ENCODE assay signal across 18 cellular contexts in the genomic region with DNA sequence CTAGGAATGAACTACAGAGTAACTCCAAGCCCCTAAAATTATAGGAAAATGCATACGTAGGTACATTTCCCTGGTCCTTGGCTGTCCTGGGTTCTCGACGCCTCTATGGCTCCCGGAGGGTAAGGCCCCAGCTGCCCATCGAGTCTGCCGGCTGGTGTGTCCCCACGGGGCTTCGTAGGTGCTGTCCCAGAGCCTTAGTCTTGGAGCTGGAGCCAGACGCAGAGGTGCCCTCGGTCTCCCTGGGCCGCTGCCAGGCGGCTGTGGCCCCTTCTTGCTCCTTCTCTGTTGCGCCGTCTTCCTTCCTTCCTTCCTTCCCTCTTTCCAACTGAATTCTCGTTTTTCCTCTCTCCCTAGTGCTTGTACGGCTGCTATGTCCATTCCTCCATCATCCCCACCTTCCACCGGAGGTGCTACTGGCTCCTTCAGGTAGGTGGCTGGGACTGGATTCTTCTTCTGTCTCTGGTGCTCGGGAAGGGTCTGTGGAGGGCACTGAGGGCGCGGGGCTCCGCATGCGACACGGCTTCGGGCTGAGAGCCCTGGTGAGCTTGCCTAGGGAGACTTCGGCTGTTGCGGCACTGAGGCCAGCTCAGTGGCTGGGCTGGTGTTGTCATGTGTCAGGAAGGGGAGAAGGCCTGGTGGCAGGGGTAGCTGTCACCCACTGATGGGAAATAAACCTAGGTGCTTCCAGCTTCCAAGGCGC.
DNase-seq lines count a peak whose midpoint lies in the region; ATAC-seq and TF ChIP-seq lines count a peak whose summit lies in the region.
"Had no signal": no experiment of that assay in that cellular context is flagged by ENCODE, and none has a peak within 500 bp of the region (broad histone marks: within the 10 kb centered on the region; RNA-seq: fewer than 3 reads in every experiment).

No MANE protein-coding gene starts in this region.

- CTCF ChIA-PET in RWPE1 (lab: Yijun Ruan, JAX), result interaction anchor here (0.7 kb wide), 1 partner anchor 105 kb away, joined by 3 read pairs; no protein-coding TSS in a partner anchor
- CTCF ChIA-PET in T-cell (lab: Charles Lee), result no interaction called here

- ATAC-seq in Right ventricle myocardium inferior, result no peak
- ATAC-seq in heart right ventricle, result no peak
- ATAC-seq in T-cell (replicated peaks in 1 of 4), result no peak
- ATAC-seq in activated T-cell treated with anti-CD3 and anti-CD28 coated beads, Interleukin-2, amount 50 U/mL, for 72 hours (replicated peaks in 1 of 2), result no peak
- ATAC-seq: A549; CD8-positive, alpha-beta T cell had no signal

- WGBS in heart right ventricle, 2 donors, result 91 to 94% methylated on average over 27 of the region's 27 CpGs
- WGBS in mesenchymal stem cell, result 96% methylated on average over 27 of the region's 27 CpGs

- H3K27me3 ChIP-seq in heart right ventricle (no peaks in the 10 kb centered on the region), mesenchymal stem cell (ENCODE audit: control insufficient read depth in 1 of 2, insufficient read depth in 1 of 2, low read length in 2 of 2) (peaks cover 0 to 4% of the 10 kb centered on the region in 2 experiments)
- H3K27me3 ChIP-seq: BLaER1 treated with 17β-estradiol and CSF1 and Interleukin-3, amounts not matched to agents 10 nM and 100 nM had no signal

- H2BK15ac ChIP-seq in mesenchymal stem cell (ENCODE audit: low read depth, poor library complexity, severe bottlenecking), result no peak overlapping the region

- H3K4me1 Mint-ChIP-seq in T-cell, result no peaks in the 10 kb centered on the region
- no peaks in the 10 kb centered on the region for H3K4me1 Mint-ChIP-seq in activated T-cell treated with anti-CD3 and anti-CD28 coated beads, Interleukin-2, amount 50 U/mL, for 72 hours (ENCODE audit: low read depth)
- H3K4me1 Mint-ChIP-seq: B cell had no signal

- no peak overlapping the region for H2BK120ac ChIP-seq in mesenchymal stem cell (ENCODE audit: low read depth, low read length)

- H3K4me3 Mint-ChIP-seq in T-cell, result no peak overlapping the region
- H3K4me3 Mint-ChIP-seq in activated T-cell treated with anti-CD3 and anti-CD28 coated beads, Interleukin-2, amount 50 U/mL, for 72 hours, result no peak overlapping the region
- H3K4me3 Mint-ChIP-seq: B cell; CD4-positive, alpha-beta T cell; CD8-positive, alpha-beta T cell had no signal

- no peak overlapping the region for H3K14ac ChIP-seq in mesenchymal stem cell (ENCODE audit: low read length in 2 of 2)

- no peak overlapping the region for H3K4me3 ChIP-seq in heart right ventricle
- H3K4me3 ChIP-seq in mesenchymal stem cell (ENCODE audit: insufficient read depth in 1 of 2, low read depth in 1 of 2, low read length in 2 of 2), result no peak overlapping the region
- H3K4me3 ChIP-seq: A549; BLaER1 treated with 17β-estradiol and CSF1 and Interleukin-3, amounts not matched to agents 10 nM and 100 nM had no signal

- no peak overlapping the region for H3K9ac ChIP-seq in mesenchymal stem cell (ENCODE audit: low read length)
- H3K9ac ChIP-seq: BLaER1 treated with 17β-estradiol and CSF1 and Interleukin-3, amounts not matched to agents 10 nM and 100 nM had no signal

- H3K36me3 Mint-ChIP-seq in T-cell, result no peaks in the 10 kb centered on the region
- no peaks in the 10 kb centered on the region for H3K36me3 Mint-ChIP-seq in activated T-cell treated with anti-CD3 and anti-CD28 coated beads, Interleukin-2, amount 50 U/mL, for 72 hours (ENCODE audit: insufficient read depth in 2 of 2)
- H3K36me3 Mint-ChIP-seq: CD8-positive, alpha-beta T cell had no signal

- H3K18ac ChIP-seq in mesenchymal stem cell (ENCODE audit: low read depth in 1 of 2, low read length in 2 of 2), result no peak overlapping the region

- no peak overlapping the region for H3K23ac ChIP-seq in mesenchymal stem cell (ENCODE audit: low read length in 2 of 2)

- H3K27ac Mint-ChIP-seq in T-cell, result no peak overlapping the region
- no peak overlapping the region for H3K27ac Mint-ChIP-seq in activated T-cell treated with anti-CD3 and anti-CD28 coated beads, Interleukin-2, amount 50 U/mL, for 72 hours
- H3K27ac Mint-ChIP-seq: B cell; CD4-positive, alpha-beta T cell; CD8-positive, alpha-beta T cell had no signal

- H3K9me3 Mint-ChIP-seq in T-cell, result no peaks in the 10 kb centered on the region
- H3K9me3 Mint-ChIP-seq in activated T-cell treated with anti-CD3 and anti-CD28 coated beads, Interleukin-2, amount 50 U/mL, for 72 hours, result no peaks in the 10 kb centered on the region
- H3K9me3 Mint-ChIP-seq: CD4-positive, alpha-beta T cell; CD8-positive, alpha-beta T cell had no signal

- H3K27ac ChIP-seq in heart right ventricle (no peak overlapping the region), RWPE1 (peak overlapping the region; percentile 89; the same call in 1 of the 2 replicates), mesenchymal stem cell (ENCODE audit: low read length, poor library complexity, severe bottlenecking) (no peak overlapping the region)
- H3K27ac ChIP-seq: 22Rv1; BLaER1 treated with 17β-estradiol and CSF1 and Interleukin-3, amounts not matched to agents 10 nM and 100 nM; C4-2B had no signal

- TF ChIP-seq CTCF in heart right ventricle (IDR thresholded peaks at IDR 0.05), result no peak
- no peak for TF ChIP-seq CTCF in RWPE1 (conservative IDR thresholded peaks at IDR 0.05; ENCODE audit: low read depth)

- H2BK12ac ChIP-seq in mesenchymal stem cell (ENCODE audit: low read length in 2 of 2), result no peak overlapping the region

- no peak overlapping the region for H4K8ac ChIP-seq in mesenchymal stem cell (ENCODE audit: low read length)

- no peaks in the 10 kb centered on the region for H3K9me3 ChIP-seq in heart right ventricle
- no peaks in the 10 kb centered on the region for H3K9me3 ChIP-seq in mesenchymal stem cell (ENCODE audit: control insufficient read depth, low read length)
- H3K9me3 ChIP-seq: A549; BLaER1 treated with 17β-estradiol and CSF1 and Interleukin-3, amounts not matched to agents 10 nM and 100 nM; Caco-2 had no signal

- no peak overlapping the region for H3K4me2 ChIP-seq in mesenchymal stem cell (ENCODE audit: low read length, poor library complexity, severe bottlenecking)
- H3K4me2 ChIP-seq: A549; BLaER1 treated with 17β-estradiol and CSF1 and Interleukin-3, amounts not matched to agents 10 nM and 100 nM had no signal

- no peak overlapping the region for H2AK5ac ChIP-seq in mesenchymal stem cell (ENCODE audit: low read length, severe bottlenecking)

- no peak overlapping the region for H2BK5ac ChIP-seq in mesenchymal stem cell (ENCODE audit: low read depth, low read length, poor library complexity, severe bottlenecking)

- POLR2A ChIA-PET in RWPE1 (lab: Yijun Ruan, JAX; ENCODE audit: low non-redundant PET), result no interaction called here
- POLR2A ChIA-PET in T-cell (lab: Charles Lee), result no interaction called here

- H3K36me3 ChIP-seq in heart right ventricle (no peaks in the 10 kb centered on the region), mesenchymal stem cell (ENCODE audit: control insufficient read depth in 1 of 2, insufficient read depth in 2 of 2, low read depth in 1 of 2, low read length in 2 of 2) (peaks cover 0 to 4% of the 10 kb centered on the region in 2 experiments)
- H3K36me3 ChIP-seq: BLaER1 treated with 17β-estradiol and CSF1 and Interleukin-3, amounts not matched to agents 10 nM and 100 nM had no signal

- peaks cover 11 to 12% of the 10 kb centered on the region in 2 donors for H3K27me3 Mint-ChIP-seq in T-cell
- H3K27me3 Mint-ChIP-seq in activated T-cell treated with anti-CD3 and anti-CD28 coated beads, Interleukin-2, amount 50 U/mL, for 72 hours (ENCODE audit: low read depth), result no peaks in the 10 kb centered on the region
- H3K27me3 Mint-ChIP-seq: CD4-positive, alpha-beta T cell had no signal

- H4K91ac ChIP-seq in mesenchymal stem cell (ENCODE audit: low read length), result peak overlapping the region; percentile 18

- H3K4me1 ChIP-seq in heart right ventricle (peaks cover 0 to 23% (median 6%) of the 10 kb centered on the region in 9 donors), mesenchymal stem cell (ENCODE audit: control insufficient read depth, insufficient read depth, low read depth, low read length) (peaks cover 44% of the 10 kb centered on the region)
- H3K4me1 ChIP-seq: Caco-2 had no signal

- no peak overlapping the region for H3K4ac ChIP-seq in mesenchymal stem cell (ENCODE audit: low read depth in 1 of 2, low read length in 2 of 2)

- no peaks in the 10 kb centered on the region for H3K79me1 ChIP-seq in mesenchymal stem cell (replicated peaks; ENCODE audit: low read length, poor library complexity, severe bottlenecking)

- intact Hi-C loops in Right ventricle myocardium inferior (cut with DNase I), result no loop called here
- intact Hi-C loops in heart right ventricle (cut with DNase I), result no loop called here

- peak; percentile 66 for DNase-seq in Right ventricle myocardium inferior (ENCODE audit: missing footprints)
- no peak for DNase-seq in heart right ventricle
- DNase-seq in RWPE1 (ENCODE audit: low spot score), result no peak
- no peak for DNase-seq in mesenchymal stem cell
- DNase-seq in T-cell, result no peak
- no peak for DNase-seq in activated T-cell treated with anti-CD3 and anti-CD28 coated beads, Interleukin-2, amount 50 U/mL, for 72 hours
- DNase-seq: AML-193; Caco-2; Calu3; CD4-positive, alpha-beta T cell; CD8-positive, alpha-beta T cell; DMS79 treated with DMSO at 0.1 percent for 48 hours; GF-D8 had no signal

- H2AFZ ChIP-seq in mesenchymal stem cell (ENCODE audit: low read depth, low read length), result no peak overlapping the region
